ENCODE assay signal across 18 cellular contexts in genomic region chr3:148791296-148791695, GRCh38. TPM values are rescaled to one million over a fixed set of nuclear protein-coding genes. Genes with fewer than 3 reads are reported as not detected.
DNase-seq lines count a peak whose midpoint lies in the region; TF ChIP-seq lines count a peak whose summit lies in the region.
"Had no signal": no experiment of that assay in that cellular context is flagged by ENCODE, and none has a peak within 500 bp of the region (broad histone marks: within the 10 kb centered on the region; RNA-seq: fewer than 3 reads in every experiment).

No MANE protein-coding gene starts in this region.

- no peaks in the 10 kb centered on the region for H3K36me3 ChIP-seq in suprapubic skin
- H3K36me3 ChIP-seq: brain microvascular endothelial cell, prostate gland, SJSA1 had no signal

- no peak for TF ChIP-seq CTCF in suprapubic skin (IDR thresholded peaks at IDR 0.05)

- 61% methylated on average over 4 of the region's 4 CpGs for WGBS in suprapubic skin

- no peak overlapping the region for H3K4me3 ChIP-seq in suprapubic skin
- H3K4me3 ChIP-seq: prostate gland, SJSA1 had no signal

- H3K4me1 ChIP-seq in suprapubic skin = peaks cover 13% of the 10 kb centered on the region
- H3K4me1 ChIP-seq: prostate gland, SJSA1 had no signal

- no peaks in the 10 kb centered on the region for H3K9me3 ChIP-seq in suprapubic skin
- H3K9me3 ChIP-seq: prostate gland, SJSA1 had no signal

- no peak for TF ChIP-seq EP300 in suprapubic skin (IDR thresholded peaks at IDR 0.05)

- peak; percentile 57 to 73 for DNase-seq in NCI-H524 (lab: John Stamatoyannopoulos, UW)
- no peak for DNase-seq in NCI-H524 treated with DMSO at 0.1 percent for 48 hours (lab: John Stamatoyannopoulos, UW)
- DNase-seq in caudate nucleus (lab: John Stamatoyannopoulos, UW) = peak in 35 of 61 donors; percentile 1 to 93 (median 26)
- DNase-seq in myocyte (ENCODE audit: low read depth) = peak; percentile 87
- DNase-seq in suprapubic skin (ENCODE audit: low spot score in 2 of 2) = no peak
- no peak for DNase-seq in OCI-M2 (lab: John Stamatoyannopoulos, UW; ENCODE audit: unreplicated experiment)
- DNase-seq in activated CD4-positive, CD25-positive, alpha-beta regulatory T cell (lab: John Stamatoyannopoulos, UW) = no peak
- no peak for DNase-seq in GDM1 (lab: John Stamatoyannopoulos, UW)
- DNase-seq: 8988T; activated CD8-positive, alpha-beta T cell treated with anti-CD3 and anti-CD28 coated beads, Interleukin-2, amount 10 ng/mL, durations not matched to agents 7 days and 5 days; activated effector memory CD4-positive, alpha-beta T cell treated with Interleukin-2 at 50 U/mL for 16 hours; brain microvascular endothelial cell; CD4-positive, alpha-beta T cell; islet precursor cell had no signal

- no peak for TF ChIP-seq POLR2A in suprapubic skin (IDR thresholded peaks at IDR 0.05)

- H3K27me3 ChIP-seq in suprapubic skin = no peaks in the 10 kb centered on the region
- H3K27me3 ChIP-seq: brain microvascular endothelial cell had no signal

- peak overlapping the region; percentile 92 for H3K27ac ChIP-seq in caudate nucleus (ENCODE audit: low read depth, low read length)
- H3K27ac ChIP-seq in suprapubic skin = peak overlapping the region; percentile 83
- H3K27ac ChIP-seq: brain microvascular endothelial cell, prostate gland, SJSA1 had no signal

RNA-seq across cellular contexts. Expression of gene CPB1, which starts 36.3 kb away (rescaled TPM):
- total RNA-seq in myocyte = 0.56 and 0.57 TPM in 2 replicates
- 0.15 TPM for polyA plus RNA-seq in myocyte (2012)
- total RNA-seq in suprapubic skin = not detected
- total RNA-seq: activated CD8-positive, alpha-beta T cell treated with anti-CD3 and anti-CD28 coated beads, Interleukin-2, amount 10 ng/mL, durations not matched to agents 7 days and 5 days; CD4-positive, alpha-beta T cell; Daoy; SJSA1; ureter had no signal

Comparison
In these comparisons a context has a peak if more than half of its experiments do, and no peak if none do; other contexts are left out.
1. DNase-seq: peak in NCI-H524 (2 of 2), caudate nucleus (35 of 61) and myocyte (single experiment); none in NCI-H524 treated with DMSO at 0.1 percent for 48 hours (single experiment), suprapubic skin (0 of 2), OCI-M2 (single experiment), activated CD4-positive, CD25-positive, alpha-beta regulatory T cell (0 of 4) and GDM1 (single experiment).